ENCODE assay signal across 15 cellular contexts in genomic region chr11:64390558-64390957, GRCh38. TPM values are rescaled to one million over a fixed set of nuclear protein-coding genes. Genes with fewer than 3 reads are reported as not detected.
DNase-seq lines count a peak whose midpoint lies in the region; ATAC-seq and TF ChIP-seq lines count a peak whose summit lies in the region.
"Had no signal": no experiment of that assay in that cellular context is flagged by ENCODE, and none has a peak within 500 bp of the region (broad histone marks: within the 10 kb centered on the region; RNA-seq: fewer than 3 reads in every experiment).

No MANE protein-coding gene starts in this region.

- H3K27ac Mint-ChIP-seq in CD8-positive, alpha-beta T cell: no peak overlapping the region
- peak overlapping the region; percentile 72 for H3K27ac Mint-ChIP-seq in dendritic cell treated with granulocyte-macrophage colony-stimulating factor and Interleukin-4, amounts not matched to agents 40 ng/mL and 50 ng/mL, for 4 days
- no peak overlapping the region for H3K27ac Mint-ChIP-seq in endothelial cell (ENCODE audit: unreplicated experiment)

- no peak for ATAC-seq in CD8-positive, alpha-beta T cell

- H2AFZ ChIP-seq in osteoblast (ENCODE audit: low read length): no peak overlapping the region
- H2AFZ ChIP-seq: GM23248 had no signal

- CTCF ChIA-PET in CD8-positive, alpha-beta T cell (lab: Charles Lee): interaction anchor here (0.8 to 1.5 kb wide), 2 partner anchors 17 to 59 kb away, joined by 3 to 4 read pairs; no protein-coding TSS in a partner anchor

- no peaks in the 10 kb centered on the region for H3K27me3 ChIP-seq in CD8-positive, alpha-beta T cell (ENCODE audit: insufficient read depth, low read length)
- peaks cover 27% of the 10 kb centered on the region for H3K27me3 ChIP-seq in osteoblast (ENCODE audit: insufficient read depth, low read length)

- no peaks in the 10 kb centered on the region for H3K9me3 Mint-ChIP-seq in CD8-positive, alpha-beta T cell
- H3K9me3 Mint-ChIP-seq in dendritic cell treated with granulocyte-macrophage colony-stimulating factor and Interleukin-4, amounts not matched to agents 40 ng/mL and 50 ng/mL, for 4 days: peaks cover 9% of the 10 kb centered on the region
- no peaks in the 10 kb centered on the region for H3K9me3 Mint-ChIP-seq in endothelial cell (ENCODE audit: unreplicated experiment)

- no peak for TF ChIP-seq CTCF in CD8-positive, alpha-beta T cell (IDR thresholded peaks at IDR 0.05)
- no peak for TF ChIP-seq CTCF in osteoblast (IDR thresholded peaks at IDR 0.05; ENCODE audit: extremely low read depth, low read depth, low read length)
- no peak for TF ChIP-seq CTCF in endothelial cell (IDR thresholded peaks at IDR 0.05; ENCODE audit: unreplicated experiment)

- peak overlapping the region; percentile 50 for H3K4me3 Mint-ChIP-seq in CD8-positive, alpha-beta T cell
- peak overlapping the region; percentile 48 for H3K4me3 Mint-ChIP-seq in dendritic cell treated with granulocyte-macrophage colony-stimulating factor and Interleukin-4, amounts not matched to agents 40 ng/mL and 50 ng/mL, for 4 days
- H3K4me3 Mint-ChIP-seq in endothelial cell (ENCODE audit: unreplicated experiment): no peak overlapping the region

- H3K79me2 ChIP-seq in osteoblast (ENCODE audit: insufficient read depth, low read length): no peaks in the 10 kb centered on the region

- H3K36me3 Mint-ChIP-seq in CD8-positive, alpha-beta T cell: no peaks in the 10 kb centered on the region
- peaks cover 8% of the 10 kb centered on the region for H3K36me3 Mint-ChIP-seq in dendritic cell treated with granulocyte-macrophage colony-stimulating factor and Interleukin-4, amounts not matched to agents 40 ng/mL and 50 ng/mL, for 4 days (ENCODE audit: low read depth)
- no peaks in the 10 kb centered on the region for H3K36me3 Mint-ChIP-seq in endothelial cell (ENCODE audit: low read depth, unreplicated experiment)

- no peak overlapping the region for H3K4me3 ChIP-seq in CD8-positive, alpha-beta T cell (ENCODE audit: low read depth, low read length)
- H3K4me3 ChIP-seq in osteoblast (ENCODE audit: insufficient read depth, low read length): no peak overlapping the region
- H3K4me3 ChIP-seq: GM23248 had no signal

- H3K27ac ChIP-seq in CD8-positive, alpha-beta T cell (ENCODE audit: low read depth, low read length): no peak overlapping the region
- H3K27ac ChIP-seq in osteoblast (ENCODE audit: low read depth, low read length): no peak overlapping the region
- H3K27ac ChIP-seq: GM23248, RWPE1 had no signal

- no peaks in the 10 kb centered on the region for H3K9me3 ChIP-seq in CD8-positive, alpha-beta T cell (ENCODE audit: low read length)
- no peaks in the 10 kb centered on the region for H3K9me3 ChIP-seq in osteoblast (ENCODE audit: low read depth, low read length)

- no peak overlapping the region for H3K4me2 ChIP-seq in osteoblast (ENCODE audit: insufficient read depth, low read length)

- H3K27me3 Mint-ChIP-seq in CD8-positive, alpha-beta T cell (ENCODE audit: low read depth): peaks cover 2% of the 10 kb centered on the region
- peaks cover 12% of the 10 kb centered on the region for H3K27me3 Mint-ChIP-seq in dendritic cell treated with granulocyte-macrophage colony-stimulating factor and Interleukin-4, amounts not matched to agents 40 ng/mL and 50 ng/mL, for 4 days
- H3K27me3 Mint-ChIP-seq in endothelial cell (ENCODE audit: unreplicated experiment): peaks cover 4% of the 10 kb centered on the region

- peaks cover 46% of the 10 kb centered on the region for H3K4me1 Mint-ChIP-seq in CD8-positive, alpha-beta T cell (ENCODE audit: low read depth)
- peaks cover 81% of the 10 kb centered on the region for H3K4me1 Mint-ChIP-seq in dendritic cell treated with granulocyte-macrophage colony-stimulating factor and Interleukin-4, amounts not matched to agents 40 ng/mL and 50 ng/mL, for 4 days (ENCODE audit: low read depth)
- peaks cover 10% of the 10 kb centered on the region for H3K4me1 Mint-ChIP-seq in endothelial cell (ENCODE audit: unreplicated experiment)

- H3K36me3 ChIP-seq in CD8-positive, alpha-beta T cell (ENCODE audit: insufficient read depth, low read length): no peaks in the 10 kb centered on the region
- H3K36me3 ChIP-seq in osteoblast (ENCODE audit: insufficient read depth, low read length): no peaks in the 10 kb centered on the region

- intact Hi-C loops in CD8-positive, alpha-beta T cell (cut with DNase I, micrococcal nuclease): no loop called here
- intact Hi-C loops in dendritic cell treated with granulocyte-macrophage colony-stimulating factor and Interleukin-4, amounts not matched to agents 40 ng/mL and 50 ng/mL, for 4 days (cut with micrococcal nuclease): no loop called here

- POLR2A ChIA-PET in CD8-positive, alpha-beta T cell (lab: Charles Lee): interaction anchor here (1.1 kb wide), 1 partner anchor 30 kb away, joined by 3 read pairs; no protein-coding TSS in a partner anchor

- no peak for DNase-seq in CD8-positive, alpha-beta T cell
- DNase-seq in MV-4-11 (lab: John Stamatoyannopoulos, UW) (peak; percentile 57), osteoblast (ENCODE audit: insufficient read length, low spot score, missing footprints) (peak; percentile 52), superior temporal gyrus (ENCODE audit: extremely low spot score) (no peak), endothelial cell (ENCODE audit: low spot score) (no peak)
- DNase-seq in effector CD8-positive, alpha-beta T cell (lab: John Stamatoyannopoulos, UW): no peak
- DNase-seq: GM23248, HCEC 1CT, NCI-H1436, NCI-H2029 treated with DMSO at 0.1 percent for 48 hours, NCI-H2171 treated with DMSO at 0.1 percent for 48 hours, NCI-H446 treated with DMSO at 0.1 percent for 48 hours, NCI-H748 treated with DMSO at 0.1 percent for 48 hours had no signal

- no peaks in the 10 kb centered on the region for H4K20me1 ChIP-seq in osteoblast (ENCODE audit: insufficient read depth, low read length)

- peaks cover 13% of the 10 kb centered on the region for H3K4me1 ChIP-seq in CD8-positive, alpha-beta T cell (ENCODE audit: insufficient read depth, low read length)
- H3K4me1 ChIP-seq in osteoblast (ENCODE audit: insufficient read depth, low read length): no peaks in the 10 kb centered on the region

RNA-seq across cellular contexts. Expression of gene RPS6KA4, which starts 31.6 kb away (rescaled TPM):
- total RNA-seq in CD8-positive, alpha-beta T cell: 10 to 100 TPM in 1 of 2 experiments, 1 to 10 TPM in 1; 8.6 to 10.1 TPM
- total RNA-seq in osteoblast: 35.9 and 39.4 TPM in 2 replicates
- 37.5 TPM for total RNA-seq in endothelial cell (ENCODE audit: unreplicated experiment)

RNA-seq across cellular contexts. Expression of gene CCDC88B, which starts 50.6 kb away (rescaled TPM):
- total RNA-seq in CD8-positive, alpha-beta T cell: 100 to 1,000 TPM; 111 to 117 TPM
- total RNA-seq in osteoblast (0.29 and 1.4 TPM in 2 replicates), endothelial cell (ENCODE audit: unreplicated experiment) (8.3 TPM)

Comparison
In these comparisons a context has a peak if more than half of its experiments do, and no peak if none do; other contexts are left out.
1. DNase-seq: peak in MV-4-11 (single experiment) and osteoblast (single experiment); none in CD8-positive, alpha-beta T cell (0 of 7), effector CD8-positive, alpha-beta T cell (single experiment), superior temporal gyrus (single experiment) and endothelial cell (single experiment).
2. RNA of gene CCDC88B, which starts 50.6 kb away (total RNA-seq): 111 to 117 TPM in CD8-positive, alpha-beta T cell; 8.3 TPM in endothelial cell (single experiment) and 0.29 to 1.4 TPM in osteoblast; every median in the first group is over 10 times any median in the second.